ENCODE assay signal across 8 cellular contexts in genomic region chr15:80059786-80060489, GRCh38. TPM values are rescaled to one million over a fixed set of nuclear protein-coding genes. Genes with fewer than 3 reads are reported as not detected.
DNase-seq lines count a peak whose midpoint lies in the region; ATAC-seq and TF ChIP-seq lines count a peak whose summit lies in the region.

No MANE protein-coding gene starts in this region.

- in situ Hi-C loops in brain microvascular endothelial cell (cut with HindIII; ENCODE audit: low pct_ligation_motif_present, low sequenced_read_pairs), result no loop called here

- DNase-seq in EL (peak; percentile 50), HL-60 (ENCODE audit: low read depth in 1 of 2, low spot score in 1 of 2) (peak in 1 of 2 experiments; percentile 31), brain microvascular endothelial cell (no peak), immature natural killer cell (peak in 1 of 3 donors; percentile 89)
- DNase-seq in stimulated activated CD4-positive, alpha-beta T cell treated with anti-CD3 and anti-CD28 coated beads, Interleukin-12 subunit alpha, Interleukin-12 subunit beta, amount 100 ng/mL, for 48 hours (ENCODE audit: low read depth in 2 of 3, low spot score in 1 of 3), result peak; percentile 16 to 34 (median 20)

- TF ChIP-seq CTCF in HL-60 (IDR thresholded peaks at IDR 0.05; ENCODE audit: insufficient read depth, low read length), result no peak
- no peak for TF ChIP-seq CTCF in brain microvascular endothelial cell (IDR thresholded peaks at IDR 0.05; ENCODE audit: low read depth, low read length, missing control alignments)

- no peaks in the 10 kb centered on the region for H3K27me3 ChIP-seq in HL-60 (ENCODE audit: insufficient read depth, poor library complexity, severe bottlenecking)
- no peaks in the 10 kb centered on the region for H3K27me3 ChIP-seq in brain microvascular endothelial cell (replicated peaks)

- peaks cover 37 to 54% of the 10 kb centered on the region in 2 donors for H3K4me1 Mint-ChIP-seq in immature natural killer cell

- H3K27ac ChIP-seq in HL-60 (replicated peaks) (peak overlapping the region; percentile 75), brain microvascular endothelial cell (peak overlapping the region; percentile 82)

- TF ChIP-seq POLR2A in Raji (IDR thresholded peaks at IDR 0.05; ENCODE audit: insufficient read depth, low read depth, low read length), result peak; percentile 27; the same call in 1 of the 2 replicates

- H3K27ac Mint-ChIP-seq in immature natural killer cell, result peak overlapping the region; percentile 90 to 96 (median 93)

- no peaks in the 10 kb centered on the region for H3K9me3 Mint-ChIP-seq in immature natural killer cell

- ATAC-seq in GM19468 (IDR thresholded peaks at IDR 0.05; ENCODE audit: extremely low read depth, unreplicated experiment), result peak; percentile 15
- ATAC-seq in HG03378 (IDR thresholded peaks at IDR 0.05; ENCODE audit: unreplicated experiment), result no peak

- peaks cover 6 to 17% (median 10%) of the 10 kb centered on the region in 3 donors for H3K27me3 Mint-ChIP-seq in immature natural killer cell (ENCODE audit: low read depth in 3 of 3)

- no peaks in the 10 kb centered on the region for H3K36me3 Mint-ChIP-seq in immature natural killer cell

- H3K4me3 ChIP-seq in HL-60 (replicated peaks; ENCODE audit: insufficient read depth, low read length) (peak overlapping the region; percentile 57), brain microvascular endothelial cell (ENCODE audit: low read depth, low read length) (peak overlapping the region; percentile 69)

- peak overlapping the region; percentile 90 to 95 (median 92) for H3K4me3 Mint-ChIP-seq in immature natural killer cell

- no peaks in the 10 kb centered on the region for H3K36me3 ChIP-seq in brain microvascular endothelial cell (replicated peaks)

RNA-seq across cellular contexts. Expression of gene ZFAND6, which starts 0.5 kb away (rescaled TPM):
- polyA plus RNA-seq in immature natural killer cell, result 100 to 1,000 TPM; 136 to 143 (median 136) TPM
